ENCODE assay signal across 1 cellular context in the genomic region with DNA sequence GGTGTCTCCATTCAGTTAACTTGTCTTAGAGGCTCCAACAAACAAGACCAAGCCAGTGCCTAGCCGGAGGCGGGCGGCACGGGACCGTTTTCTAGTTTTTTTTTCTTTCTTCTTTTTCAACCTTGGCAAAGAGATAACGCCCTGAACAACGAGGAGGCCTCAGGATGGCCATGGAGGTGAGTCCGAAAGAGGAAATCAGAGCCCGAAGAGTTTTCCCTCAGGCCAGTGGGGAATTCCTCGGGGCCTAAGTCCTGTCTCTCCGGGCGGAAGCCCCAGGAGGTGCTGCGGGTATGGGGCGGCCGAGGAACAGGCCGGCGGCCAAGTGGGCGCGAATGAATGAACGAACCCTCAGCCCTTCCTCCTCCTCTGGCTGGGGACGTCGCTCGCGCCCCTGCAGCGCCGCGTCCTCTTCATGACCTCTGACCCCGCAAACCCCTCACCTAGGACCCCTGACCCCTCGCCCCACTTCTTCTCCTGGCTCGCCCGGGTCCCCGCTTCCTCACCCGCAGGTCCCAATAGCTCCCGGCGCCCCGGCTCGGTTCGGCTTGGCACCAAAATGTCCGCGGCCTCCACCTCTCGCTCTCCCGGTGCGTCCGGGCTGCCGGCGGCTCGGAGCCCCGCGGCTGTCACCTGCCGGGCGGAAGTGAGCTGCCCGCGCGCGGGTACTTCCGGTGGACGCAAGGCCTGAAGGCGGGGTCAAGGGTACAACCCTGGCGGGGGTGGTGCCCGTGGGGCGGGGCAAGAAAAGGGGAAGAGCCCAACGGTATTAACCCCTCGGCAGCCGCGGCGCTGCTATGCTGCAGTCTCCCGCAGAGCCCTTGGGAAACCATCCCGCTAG.
TF ChIP-seq lines count a peak whose summit lies in the region.

A gene (minus strand): TSS at position 650 of the 838 bp plus-strand sequence. CDS start 21,327 bp downstream, outside the sequence.

TF ChIP-seq in GM12878, 131 proteins besides CTCF, POLR2A, EP300 and RAD21 (continued from another document and continues in another):
- TF ChIP-seq, protein P1, sequence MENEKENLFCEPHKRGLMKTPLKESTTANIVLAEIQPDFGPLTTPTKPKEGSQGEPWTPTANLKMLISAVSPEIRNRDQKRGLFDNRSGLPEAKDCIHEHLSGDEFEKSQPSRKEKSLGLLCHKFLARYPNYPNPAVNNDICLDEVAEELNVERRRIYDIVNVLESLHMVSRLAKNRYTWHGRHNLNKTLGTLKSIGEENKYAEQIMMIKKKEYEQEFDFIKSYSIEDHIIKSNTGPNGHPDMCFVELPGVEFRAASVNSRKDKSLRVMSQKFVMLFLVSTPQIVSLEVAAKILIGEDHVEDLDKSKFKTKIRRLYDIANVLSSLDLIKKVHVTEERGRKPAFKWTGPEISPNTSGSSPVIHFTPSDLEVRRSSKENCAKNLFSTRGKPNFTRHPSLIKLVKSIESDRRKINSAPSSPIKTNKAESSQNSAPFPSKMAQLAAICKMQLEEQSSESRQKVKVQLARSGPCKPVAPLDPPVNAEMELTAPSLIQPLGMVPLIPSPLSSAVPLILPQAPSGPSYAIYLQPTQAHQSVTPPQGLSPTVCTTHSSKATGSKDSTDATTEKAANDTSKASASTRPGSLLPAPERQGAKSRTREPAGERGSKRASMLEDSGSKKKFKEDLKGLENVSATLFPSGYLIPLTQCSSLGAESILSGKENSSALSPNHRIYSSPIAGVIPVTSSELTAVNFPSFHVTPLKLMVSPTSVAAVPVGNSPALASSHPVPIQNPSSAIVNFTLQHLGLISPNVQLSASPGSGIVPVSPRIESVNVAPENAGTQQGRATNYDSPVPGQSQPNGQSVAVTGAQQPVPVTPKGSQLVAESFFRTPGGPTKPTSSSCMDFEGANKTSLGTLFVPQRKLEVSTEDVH (IDR thresholded peaks at IDR 0.05; ENCODE audit: low read depth, partially characterized antibody), result no peak
- TF ChIP-seq, protein P2, sequence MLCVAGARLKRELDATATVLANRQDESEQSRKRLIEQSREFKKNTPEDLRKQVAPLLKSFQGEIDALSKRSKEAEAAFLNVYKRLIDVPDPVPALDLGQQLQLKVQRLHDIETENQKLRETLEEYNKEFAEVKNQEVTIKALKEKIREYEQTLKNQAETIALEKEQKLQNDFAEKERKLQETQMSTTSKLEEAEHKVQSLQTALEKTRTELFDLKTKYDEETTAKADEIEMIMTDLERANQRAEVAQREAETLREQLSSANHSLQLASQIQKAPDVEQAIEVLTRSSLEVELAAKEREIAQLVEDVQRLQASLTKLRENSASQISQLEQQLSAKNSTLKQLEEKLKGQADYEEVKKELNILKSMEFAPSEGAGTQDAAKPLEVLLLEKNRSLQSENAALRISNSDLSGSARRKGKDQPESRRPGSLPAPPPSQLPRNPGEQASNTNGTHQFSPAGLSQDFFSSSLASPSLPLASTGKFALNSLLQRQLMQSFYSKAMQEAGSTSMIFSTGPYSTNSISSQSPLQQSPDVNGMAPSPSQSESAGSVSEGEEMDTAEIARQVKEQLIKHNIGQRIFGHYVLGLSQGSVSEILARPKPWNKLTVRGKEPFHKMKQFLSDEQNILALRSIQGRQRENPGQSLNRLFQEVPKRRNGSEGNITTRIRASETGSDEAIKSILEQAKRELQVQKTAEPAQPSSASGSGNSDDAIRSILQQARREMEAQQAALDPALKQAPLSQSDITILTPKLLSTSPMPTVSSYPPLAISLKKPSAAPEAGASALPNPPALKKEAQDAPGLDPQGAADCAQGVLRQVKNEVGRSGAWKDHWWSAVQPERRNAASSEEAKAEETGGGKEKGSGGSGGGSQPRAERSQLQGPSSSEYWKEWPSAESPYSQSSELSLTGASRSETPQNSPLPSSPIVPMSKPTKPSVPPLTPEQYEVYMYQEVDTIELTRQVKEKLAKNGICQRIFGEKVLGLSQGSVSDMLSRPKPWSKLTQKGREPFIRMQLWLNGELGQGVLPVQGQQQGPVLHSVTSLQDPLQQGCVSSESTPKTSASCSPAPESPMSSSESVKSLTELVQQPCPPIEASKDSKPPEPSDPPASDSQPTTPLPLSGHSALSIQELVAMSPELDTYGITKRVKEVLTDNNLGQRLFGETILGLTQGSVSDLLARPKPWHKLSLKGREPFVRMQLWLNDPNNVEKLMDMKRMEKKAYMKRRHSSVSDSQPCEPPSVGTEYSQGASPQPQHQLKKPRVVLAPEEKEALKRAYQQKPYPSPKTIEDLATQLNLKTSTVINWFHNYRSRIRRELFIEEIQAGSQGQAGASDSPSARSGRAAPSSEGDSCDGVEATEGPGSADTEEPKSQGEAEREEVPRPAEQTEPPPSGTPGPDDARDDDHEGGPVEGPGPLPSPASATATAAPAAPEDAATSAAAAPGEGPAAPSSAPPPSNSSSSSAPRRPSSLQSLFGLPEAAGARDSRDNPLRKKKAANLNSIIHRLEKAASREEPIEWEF (IDR thresholded peaks at IDR 0.05; ENCODE audit: insufficient replicate concordance, low read depth, low read length), result no peak
- TF ChIP-seq TAF1 (IDR thresholded peaks at IDR 0.05; ENCODE audit: borderline replicate concordance, low read depth, low read length) (peak; percentile 66; the same call in 1 of the 2 replicates), CHD1 (IDR thresholded peaks at IDR 0.05; ENCODE audit: low read depth, low read length) (peak; percentile 44; the same call in 1 of the 2 replicates), CREB1 (IDR thresholded peaks at IDR 0.05; ENCODE audit: low read depth) (peak; percentile 61; the same call in 1 of the 2 replicates), EGR1 (IDR thresholded peaks at IDR 0.05; ENCODE audit: borderline replicate concordance in 1 of 2, low read depth in 2 of 2, low read length in 2 of 2) (peak in 1 of 2 experiments; percentile 81; a peak in 2 of 3 replicates), ESRRA (IDR thresholded peaks at IDR 0.05; ENCODE audit: low read length) (0 out of 2 replicates have a peak, but pooled peaks have one; percentile 5), TBL1XR1 (IDR thresholded peaks at IDR 0.05; ENCODE audit: low read depth, low read length) (peak; percentile 35; the same call in 1 of the 2 replicates), TCF12 (IDR thresholded peaks at IDR 0.05; ENCODE audit: low read depth, low read length) (0 out of 2 replicates have a peak, but pooled peaks have one; percentile 3), RUNX3 (IDR thresholded peaks at IDR 0.05; ENCODE audit: low read length) (0 out of 2 replicates have a peak, but pooled peaks have one; percentile 27), BACH1 (IDR thresholded peaks at IDR 0.05; ENCODE audit: borderline replicate concordance) (0 out of 2 replicates have a peak, but pooled peaks have one; percentile 40), ZSCAN29 (IDR thresholded peaks at IDR 0.05) (no peak), DPF2 (IDR thresholded peaks at IDR 0.05) (peak; percentile 11; the same call in 1 of the 2 replicates), CREM (IDR thresholded peaks at IDR 0.05; ENCODE audit: low read depth) (peak; percentile 28; the same call in 1 of the 2 replicates), GABPA (IDR thresholded peaks at IDR 0.05; ENCODE audit: low read depth) (peak; percentile 90), MEF2B (IDR thresholded peaks at IDR 0.05; ENCODE audit: partially characterized antibody, poor library complexity, severe bottlenecking) (no peak), SP1 (IDR thresholded peaks at IDR 0.05; ENCODE audit: low read depth, low read length) (peak; percentile 41), ZNF274 (IDR thresholded peaks at IDR 0.05; ENCODE audit: insufficient read depth, insufficient read length) (no peak), MYB (IDR thresholded peaks at IDR 0.05; ENCODE audit: borderline replicate concordance, low read depth, low read length) (0 out of 2 replicates have a peak, but pooled peaks have one; percentile 69), GATAD2B (conservative IDR thresholded peaks at IDR 0.05; ENCODE audit: low read depth) (peak; percentile 58), PAX8 (IDR thresholded peaks at IDR 0.05) (no peak), HDAC6 (IDR thresholded peaks at IDR 0.05; ENCODE audit: unreplicated experiment) (no peak), MTA2 (IDR thresholded peaks at IDR 0.05; ENCODE audit: low read depth) (0 out of 2 replicates have a peak, but pooled peaks have one; percentile 57), IKZF1 (conservative IDR thresholded peaks at IDR 0.05) (peak; percentile 66), SPI1 (IDR thresholded peaks at IDR 0.05; ENCODE audit: borderline replicate concordance, insufficient read depth, low read depth, low read length) (peak; percentile 90), SIN3A (IDR thresholded peaks at IDR 0.05; ENCODE audit: low read depth, low read length) (peak; percentile 81)
- TF ChIP-seq, protein P3, sequence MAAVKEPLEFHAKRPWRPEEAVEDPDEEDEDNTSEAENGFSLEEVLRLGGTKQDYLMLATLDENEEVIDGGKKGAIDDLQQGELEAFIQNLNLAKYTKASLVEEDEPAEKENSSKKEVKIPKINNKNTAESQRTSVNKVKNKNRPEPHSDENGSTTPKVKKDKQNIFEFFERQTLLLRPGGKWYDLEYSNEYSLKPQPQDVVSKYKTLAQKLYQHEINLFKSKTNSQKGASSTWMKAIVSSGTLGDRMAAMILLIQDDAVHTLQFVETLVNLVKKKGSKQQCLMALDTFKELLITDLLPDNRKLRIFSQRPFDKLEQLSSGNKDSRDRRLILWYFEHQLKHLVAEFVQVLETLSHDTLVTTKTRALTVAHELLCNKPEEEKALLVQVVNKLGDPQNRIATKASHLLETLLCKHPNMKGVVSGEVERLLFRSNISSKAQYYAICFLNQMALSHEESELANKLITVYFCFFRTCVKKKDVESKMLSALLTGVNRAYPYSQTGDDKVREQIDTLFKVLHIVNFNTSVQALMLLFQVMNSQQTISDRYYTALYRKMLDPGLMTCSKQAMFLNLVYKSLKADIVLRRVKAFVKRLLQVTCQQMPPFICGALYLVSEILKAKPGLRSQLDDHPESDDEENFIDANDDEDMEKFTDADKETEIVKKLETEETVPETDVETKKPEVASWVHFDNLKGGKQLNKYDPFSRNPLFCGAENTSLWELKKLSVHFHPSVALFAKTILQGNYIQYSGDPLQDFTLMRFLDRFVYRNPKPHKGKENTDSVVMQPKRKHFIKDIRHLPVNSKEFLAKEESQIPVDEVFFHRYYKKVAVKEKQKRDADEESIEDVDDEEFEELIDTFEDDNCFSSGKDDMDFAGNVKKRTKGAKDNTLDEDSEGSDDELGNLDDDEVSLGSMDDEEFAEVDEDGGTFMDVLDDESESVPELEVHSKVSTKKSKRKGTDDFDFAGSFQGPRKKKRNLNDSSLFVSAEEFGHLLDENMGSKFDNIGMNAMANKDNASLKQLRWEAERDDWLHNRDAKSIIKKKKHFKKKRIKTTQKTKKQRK (IDR thresholded peaks at IDR 0.05; ENCODE audit: low read depth, low read length), result no peak
- TF ChIP-seq, protein P4, sequence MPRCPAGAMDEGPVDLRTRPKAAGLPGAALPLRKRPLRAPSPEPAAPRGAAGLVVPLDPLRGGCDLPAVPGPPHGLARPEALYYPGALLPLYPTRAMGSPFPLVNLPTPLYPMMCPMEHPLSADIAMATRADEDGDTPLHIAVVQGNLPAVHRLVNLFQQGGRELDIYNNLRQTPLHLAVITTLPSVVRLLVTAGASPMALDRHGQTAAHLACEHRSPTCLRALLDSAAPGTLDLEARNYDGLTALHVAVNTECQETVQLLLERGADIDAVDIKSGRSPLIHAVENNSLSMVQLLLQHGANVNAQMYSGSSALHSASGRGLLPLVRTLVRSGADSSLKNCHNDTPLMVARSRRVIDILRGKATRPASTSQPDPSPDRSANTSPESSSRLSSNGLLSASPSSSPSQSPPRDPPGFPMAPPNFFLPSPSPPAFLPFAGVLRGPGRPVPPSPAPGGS (IDR thresholded peaks at IDR 0.05; ENCODE audit: borderline replicate concordance, insufficient read depth, low read depth, low read length, poor library complexity, severe bottlenecking), result peak; percentile 58
- TF ChIP-seq, protein P5, sequence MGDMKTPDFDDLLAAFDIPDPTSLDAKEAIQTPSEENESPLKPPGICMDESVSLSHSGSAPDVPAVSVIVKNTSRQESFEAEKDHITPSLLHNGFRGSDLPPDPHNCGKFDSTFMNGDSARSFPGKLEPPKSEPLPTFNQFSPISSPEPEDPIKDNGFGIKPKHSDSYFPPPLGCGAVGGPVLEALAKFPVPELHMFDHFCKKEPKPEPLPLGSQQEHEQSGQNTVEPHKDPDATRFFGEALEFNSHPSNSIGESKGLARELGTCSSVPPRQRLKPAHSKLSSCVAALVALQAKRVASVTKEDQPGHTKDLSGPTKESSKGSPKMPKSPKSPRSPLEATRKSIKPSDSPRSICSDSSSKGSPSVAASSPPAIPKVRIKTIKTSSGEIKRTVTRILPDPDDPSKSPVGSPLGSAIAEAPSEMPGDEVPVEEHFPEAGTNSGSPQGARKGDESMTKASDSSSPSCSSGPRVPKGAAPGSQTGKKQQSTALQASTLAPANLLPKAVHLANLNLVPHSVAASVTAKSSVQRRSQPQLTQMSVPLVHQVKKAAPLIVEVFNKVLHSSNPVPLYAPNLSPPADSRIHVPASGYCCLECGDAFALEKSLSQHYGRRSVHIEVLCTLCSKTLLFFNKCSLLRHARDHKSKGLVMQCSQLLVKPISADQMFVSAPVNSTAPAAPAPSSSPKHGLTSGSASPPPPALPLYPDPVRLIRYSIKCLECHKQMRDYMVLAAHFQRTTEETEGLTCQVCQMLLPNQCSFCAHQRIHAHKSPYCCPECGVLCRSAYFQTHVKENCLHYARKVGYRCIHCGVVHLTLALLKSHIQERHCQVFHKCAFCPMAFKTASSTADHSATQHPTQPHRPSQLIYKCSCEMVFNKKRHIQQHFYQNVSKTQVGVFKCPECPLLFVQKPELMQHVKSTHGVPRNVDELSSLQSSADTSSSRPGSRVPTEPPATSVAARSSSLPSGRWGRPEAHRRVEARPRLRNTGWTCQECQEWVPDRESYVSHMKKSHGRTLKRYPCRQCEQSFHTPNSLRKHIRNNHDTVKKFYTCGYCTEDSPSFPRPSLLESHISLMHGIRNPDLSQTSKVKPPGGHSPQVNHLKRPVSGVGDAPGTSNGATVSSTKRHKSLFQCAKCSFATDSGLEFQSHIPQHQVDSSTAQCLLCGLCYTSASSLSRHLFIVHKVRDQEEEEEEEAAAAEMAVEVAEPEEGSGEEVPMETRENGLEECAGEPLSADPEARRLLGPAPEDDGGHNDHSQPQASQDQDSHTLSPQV (IDR thresholded peaks at IDR 0.05), result no peak
- TF ChIP-seq, protein P6, sequence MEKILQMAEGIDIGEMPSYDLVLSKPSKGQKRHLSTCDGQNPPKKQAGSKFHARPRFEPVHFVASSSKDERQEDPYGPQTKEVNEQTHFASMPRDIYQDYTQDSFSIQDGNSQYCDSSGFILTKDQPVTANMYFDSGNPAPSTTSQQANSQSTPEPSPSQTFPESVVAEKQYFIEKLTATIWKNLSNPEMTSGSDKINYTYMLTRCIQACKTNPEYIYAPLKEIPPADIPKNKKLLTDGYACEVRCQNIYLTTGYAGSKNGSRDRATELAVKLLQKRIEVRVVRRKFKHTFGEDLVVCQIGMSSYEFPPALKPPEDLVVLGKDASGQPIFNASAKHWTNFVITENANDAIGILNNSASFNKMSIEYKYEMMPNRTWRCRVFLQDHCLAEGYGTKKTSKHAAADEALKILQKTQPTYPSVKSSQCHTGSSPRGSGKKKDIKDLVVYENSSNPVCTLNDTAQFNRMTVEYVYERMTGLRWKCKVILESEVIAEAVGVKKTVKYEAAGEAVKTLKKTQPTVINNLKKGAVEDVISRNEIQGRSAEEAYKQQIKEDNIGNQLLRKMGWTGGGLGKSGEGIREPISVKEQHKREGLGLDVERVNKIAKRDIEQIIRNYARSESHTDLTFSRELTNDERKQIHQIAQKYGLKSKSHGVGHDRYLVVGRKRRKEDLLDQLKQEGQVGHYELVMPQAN (conservative IDR thresholded peaks at IDR 0.05), result no peak; the same call in none of the 2 replicates
